ENCODE assay signal across 1 cellular context in genomic region chr10:119003572-119004289, GRCh38.
TF ChIP-seq lines count a peak whose summit lies in the region.

No MANE protein-coding gene starts in this region.

TF ChIP-seq in GM23338, 12 proteins besides CTCF, POLR2A, EP300 and RAD21:
- TF ChIP-seq ZNF462 (CRISPR knock-in tag; IDR thresholded peaks at IDR 0.05) (no peak), JUNB (IDR thresholded peaks at IDR 0.05; ENCODE audit: unreplicated experiment) (no peak), EZH2 (IDR thresholded peaks at IDR 0.05; ENCODE audit: low read depth, unreplicated experiment) (no peak), ETS1 (IDR thresholded peaks at IDR 0.05) (no peak), NANOG (IDR thresholded peaks at IDR 0.05; ENCODE audit: borderline replicate concordance) (no peak)
